8 cellular contexts compared by ENCODE assay signal in genomic region chr3:17195192-17195611, GRCh38.
DNase-seq lines count a peak whose midpoint lies in the region; ATAC-seq and TF ChIP-seq lines count a peak whose summit lies in the region.

No MANE protein-coding gene starts in this region.

- no peaks in the 10 kb centered on the region for H3K9me3 ChIP-seq in KOPT-K1 (ENCODE audit: insufficient read depth, low read length, poor library complexity, severe bottlenecking)
- no peaks in the 10 kb centered on the region for H3K9me3 ChIP-seq in body of pancreas

- TF ChIP-seq CTCF in body of pancreas (IDR thresholded peaks at IDR 0.05), result no peak
- no peak for TF ChIP-seq CTCF in Calu3 (IDR thresholded peaks at IDR 0.05; ENCODE audit: unreplicated experiment)

- intact Hi-C loops in activated CD4-positive, alpha-beta T cell treated with anti-CD3 and anti-CD28 coated beads for 36 hours (cut with DNase I, micrococcal nuclease), result no loop called here
- intact Hi-C loops in activated CD4-positive, alpha-beta T cell treated with anti-CD3 and anti-CD28 coated beads, Interleukin-2, amount 10 ng/mL, durations not matched to agents 24 days and 14 days (cut with micrococcal nuclease), result loop anchor here (5.0 kb wide), 2 partner anchors 37 to 43 kb away; no protein-coding TSS in a partner anchor
- intact Hi-C loops in body of pancreas (cut with DNase I), result no loop called here
- intact Hi-C loops in sciatic nerve (cut with DNase I), result no loop called here
- intact Hi-C loops in Calu3 (cut with micrococcal nuclease; ENCODE audit: unreplicated experiment), result no loop called here

- CTCF ChIA-PET in activated CD4-positive, alpha-beta T cell treated with anti-CD3 and anti-CD28 coated beads for 36 hours (lab: Charles Lee), result interaction anchor here (0.6 to 1.4 kb wide), 2 partner anchors 28 to 125 kb away, joined by 3 read pairs; no protein-coding TSS in a partner anchor
- CTCF ChIA-PET in Calu3 (lab: Charles Lee), result interaction anchor here (0.6 kb wide), 1 partner anchor 1588 kb away, joined by 4 read pairs; no protein-coding TSS in a partner anchor

- H3K9me3 Mint-ChIP-seq in activated CD4-positive, alpha-beta T cell treated with anti-CD3 and anti-CD28 coated beads for 36 hours (ENCODE audit: low read depth), result no peaks in the 10 kb centered on the region
- no peaks in the 10 kb centered on the region for H3K9me3 Mint-ChIP-seq in activated CD4-positive, alpha-beta T cell treated with anti-CD3 and anti-CD28 coated beads, Interleukin-2, amount 10 ng/mL, durations not matched to agents 24 days and 14 days
- H3K9me3 Mint-ChIP-seq in Calu3 (ENCODE audit: low read depth, unreplicated experiment), result no peaks in the 10 kb centered on the region

- H3K27ac Mint-ChIP-seq in activated CD4-positive, alpha-beta T cell treated with anti-CD3 and anti-CD28 coated beads for 36 hours, result no peak overlapping the region
- no peak overlapping the region for H3K27ac Mint-ChIP-seq in activated CD4-positive, alpha-beta T cell treated with anti-CD3 and anti-CD28 coated beads, Interleukin-2, amount 10 ng/mL, durations not matched to agents 24 days and 14 days
- no peak overlapping the region for H3K27ac Mint-ChIP-seq in Calu3 (ENCODE audit: unreplicated experiment)

- H3K27me3 ChIP-seq in body of pancreas, result no peaks in the 10 kb centered on the region

- peak; percentile 90 for ATAC-seq in activated CD4-positive, alpha-beta T cell treated with anti-CD3 and anti-CD28 coated beads for 36 hours
- peak; percentile 95 for ATAC-seq in GM21717 (IDR thresholded peaks at IDR 0.05; ENCODE audit: unreplicated experiment)
- ATAC-seq in body of pancreas, result peak; percentile 81
- peak; percentile 53 for ATAC-seq in sciatic nerve
- no peak for ATAC-seq in esophagus mucosa

- peak; percentile 44 for DNase-seq in activated CD4-positive, alpha-beta T cell treated with anti-CD3 and anti-CD28 coated beads for 36 hours
- DNase-seq in activated CD4-positive, alpha-beta T cell treated with anti-CD3 and anti-CD28 coated beads, Interleukin-2, amount 10 ng/mL, durations not matched to agents 24 days and 14 days, result no peak
- DNase-seq in body of pancreas (peak; percentile 43 to 66 (median 54)), sciatic nerve (ENCODE audit: low spot score) (no peak), Calu3 (no peak)

- H3K36me3 ChIP-seq in KOPT-K1 (ENCODE audit: insufficient read depth, low read length) (no peaks in the 10 kb centered on the region), body of pancreas (replicated peaks in 1 of 2; ENCODE audit: insufficient read depth in 1 of 2, low read depth in 2 of 2) (no peaks in the 10 kb centered on the region)

- BruUV-seq in Calu3 (replicated peaks; lab: Mats Ljungman, UMichigan), result no TSS peak

- H3K27me3 Mint-ChIP-seq in activated CD4-positive, alpha-beta T cell treated with anti-CD3 and anti-CD28 coated beads for 36 hours, result no peaks in the 10 kb centered on the region
- peaks cover under 1% of the 10 kb centered on the region for H3K27me3 Mint-ChIP-seq in activated CD4-positive, alpha-beta T cell treated with anti-CD3 and anti-CD28 coated beads, Interleukin-2, amount 10 ng/mL, durations not matched to agents 24 days and 14 days
- no peaks in the 10 kb centered on the region for H3K27me3 Mint-ChIP-seq in Calu3 (ENCODE audit: unreplicated experiment)

- POLR2A ChIA-PET in activated CD4-positive, alpha-beta T cell treated with anti-CD3 and anti-CD28 coated beads for 36 hours (lab: Charles Lee), result no interaction called here

- peaks cover 2% of the 10 kb centered on the region for H3K36me3 Mint-ChIP-seq in activated CD4-positive, alpha-beta T cell treated with anti-CD3 and anti-CD28 coated beads for 36 hours (ENCODE audit: low read depth)
- peaks cover 6% of the 10 kb centered on the region for H3K36me3 Mint-ChIP-seq in activated CD4-positive, alpha-beta T cell treated with anti-CD3 and anti-CD28 coated beads, Interleukin-2, amount 10 ng/mL, durations not matched to agents 24 days and 14 days (ENCODE audit: low read depth)
- no peaks in the 10 kb centered on the region for H3K36me3 Mint-ChIP-seq in Calu3 (ENCODE audit: insufficient read depth, unreplicated experiment)

- H3K27ac ChIP-seq in KOPT-K1 (ENCODE audit: low read depth, low read length, poor library complexity, severe bottlenecking) (peak overlapping the region; percentile 19), body of pancreas (no peak overlapping the region)

- no peak overlapping the region for H3K4me3 Mint-ChIP-seq in activated CD4-positive, alpha-beta T cell treated with anti-CD3 and anti-CD28 coated beads for 36 hours
- no peak overlapping the region for H3K4me3 Mint-ChIP-seq in activated CD4-positive, alpha-beta T cell treated with anti-CD3 and anti-CD28 coated beads, Interleukin-2, amount 10 ng/mL, durations not matched to agents 24 days and 14 days
- H3K4me3 Mint-ChIP-seq in Calu3 (ENCODE audit: low read depth, unreplicated experiment), result no peak overlapping the region

- WGBS in body of pancreas, 2 donors, result 12 to 16% methylated on average over 3 of the region's 3 CpGs

- no peak overlapping the region for H3K4me3 ChIP-seq in body of pancreas

- peaks cover 16% of the 10 kb centered on the region for H3K4me1 ChIP-seq in body of pancreas

- peaks cover 11% of the 10 kb centered on the region for H3K4me1 Mint-ChIP-seq in activated CD4-positive, alpha-beta T cell treated with anti-CD3 and anti-CD28 coated beads for 36 hours
- peaks cover 19% of the 10 kb centered on the region for H3K4me1 Mint-ChIP-seq in activated CD4-positive, alpha-beta T cell treated with anti-CD3 and anti-CD28 coated beads, Interleukin-2, amount 10 ng/mL, durations not matched to agents 24 days and 14 days
- H3K4me1 Mint-ChIP-seq in Calu3 (ENCODE audit: low read depth, unreplicated experiment), result no peaks in the 10 kb centered on the region

- TF ChIP-seq POLR2A in body of pancreas (IDR thresholded peaks at IDR 0.05), result no peak

Comparison
In these comparisons a context has a peak if more than half of its experiments do, and no peak if none do; other contexts are left out.
1. DNase-seq: peak in activated CD4-positive, alpha-beta T cell treated with anti-CD3 and anti-CD28 coated beads for 36 hours (single experiment) and body of pancreas (4 of 4); none in activated CD4-positive, alpha-beta T cell treated with anti-CD3 and anti-CD28 coated beads, Interleukin-2, amount 10 ng/mL, durations not matched to agents 24 days and 14 days (single experiment), sciatic nerve (single experiment) and Calu3 (single experiment).